21 cellular contexts compared by ENCODE assay signal in genomic region chr11:28729339-28729738, GRCh38.
"Had no signal": no experiment of that assay in that cellular context is flagged by ENCODE, and none has a peak within 500 bp of the region (broad histone marks: within the 10 kb centered on the region; RNA-seq: fewer than 3 reads in every experiment).

No MANE protein-coding gene starts in this region.

- H3K4me1 Mint-ChIP-seq: activated naive CD8-positive, alpha-beta T cell treated with anti-CD3 and anti-CD28 coated beads, Interleukin-2, amount 10 ng/mL, durations not matched to agents 7 days and 5 days had no signal

- H3K4me3 ChIP-seq: adrenal gland had no signal

- H3K36me3 Mint-ChIP-seq: activated naive CD8-positive, alpha-beta T cell treated with anti-CD3 and anti-CD28 coated beads, Interleukin-2, amount 10 ng/mL, durations not matched to agents 7 days and 5 days had no signal

- H3K36me3 ChIP-seq: adrenal gland had no signal

- H3K27ac Mint-ChIP-seq: activated CD8-positive, alpha-beta T cell treated with anti-CD3 and anti-CD28 coated beads, Interleukin-2, amount 10 ng/mL, durations not matched to agents 7 days and 5 days; activated naive CD8-positive, alpha-beta T cell treated with anti-CD3 and anti-CD28 coated beads, Interleukin-2, amount 10 ng/mL, durations not matched to agents 7 days and 5 days; T-helper 1 cell treated with Interleukin-12 subunit alpha and Interleukin-12 subunit beta and Interleukin-4 antibody, amounts not matched to agents 30 μg/mL and 1 μg/mL, for 36 hours had no signal

- H3K4me3 Mint-ChIP-seq: activated CD8-positive, alpha-beta T cell treated with anti-CD3 and anti-CD28 coated beads, Interleukin-2, amount 10 ng/mL, durations not matched to agents 7 days and 5 days; activated naive CD8-positive, alpha-beta T cell treated with anti-CD3 and anti-CD28 coated beads, Interleukin-2, amount 10 ng/mL, durations not matched to agents 7 days and 5 days; T-helper 1 cell treated with Interleukin-12 subunit alpha and Interleukin-12 subunit beta and Interleukin-4 antibody, amounts not matched to agents 30 μg/mL and 1 μg/mL, for 36 hours had no signal

- ATAC-seq: activated CD8-positive, alpha-beta T cell treated with anti-CD3 and anti-CD28 coated beads, Interleukin-2, amount 10 ng/mL, durations not matched to agents 7 days and 5 days; PC-3 had no signal

- DNase-seq: activated CD4-positive, alpha-beta T cell treated with anti-CD3 and anti-CD28 coated beads for 48 hours; activated CD4-positive, alpha-beta T cell treated with anti-CD3 and anti-CD28 coated beads, Interleukin-2, amount 50 U/mL, for 4 hours; activated CD4-positive, CD25-positive, alpha-beta regulatory T cell treated with anti-CD3 and anti-CD28 coated beads, Interleukin-2, amount 50 U/mL, for 72 hours; activated CD8-positive, alpha-beta memory T cell treated with anti-CD3 and anti-CD28 coated beads, Interleukin-2, amount 50 U/mL, for 48 hours; activated CD8-positive, alpha-beta T cell treated with anti-CD3 and anti-CD28 coated beads, Interleukin-2, amount 10 ng/mL, durations not matched to agents 7 days and 5 days; activated naive CD4-positive, alpha-beta T cell treated with anti-CD3 and anti-CD28 coated beads, Interleukin-2, amount 50 U/mL, for 16 hours; activated naive CD8-positive, alpha-beta T cell treated with anti-CD3 and anti-CD28 coated beads, Interleukin-2, amount 10 ng/mL, durations not matched to agents 7 days and 5 days; activated T-cell treated with anti-CD3 and anti-CD28 coated beads, Interleukin-2, amount 50 U/mL, for 1 hour; adrenal gland; anterior cingulate cortex; cerebellar nuclear complex; Kasumi-1; KBM-7; NCI-H1048; NCI-H146; NCI-H187 treated with DMSO at 0.1 percent for 48 hours; NCI-H2107; NCI-H2171 treated with DMSO at 0.1 percent for 48 hours; PC-3; SHP77 treated with DMSO at 0.1 percent for 48 hours had no signal

- H3K27ac ChIP-seq: adrenal gland had no signal

- H3K4me1 ChIP-seq: adrenal gland had no signal

- H3K27me3 Mint-ChIP-seq: activated naive CD8-positive, alpha-beta T cell treated with anti-CD3 and anti-CD28 coated beads, Interleukin-2, amount 10 ng/mL, durations not matched to agents 7 days and 5 days had no signal

- H3K27me3 ChIP-seq: adrenal gland had no signal

- H3K9me3 ChIP-seq: adrenal gland had no signal
